ENCODE assay signal across 8 cellular contexts in genomic region chr20:23350855-23351838, GRCh38. TPM values are rescaled to one million over a fixed set of nuclear protein-coding genes. Genes with fewer than 3 reads are reported as not detected.
DNase-seq lines count a peak whose midpoint lies in the region; TF ChIP-seq lines count a peak whose summit lies in the region.

No MANE protein-coding gene starts in this region.

- peak overlapping the region; percentile 89 for H3K4me2 ChIP-seq in GM23248 (ENCODE audit: unreplicated experiment)

- H3K4me3 ChIP-seq in GM23248, result peak overlapping the region; percentile 87
- peak overlapping the region; percentile 98 for H3K4me3 ChIP-seq in LNCaP clone FGC (ENCODE audit: low read depth, low read length)
- H3K4me3 ChIP-seq in iPS-20b (ENCODE audit: low read length), result peak overlapping the region; percentile 96
- H3K4me3 ChIP-seq in spleen, result peak overlapping the region; percentile 89 to 97 (median 94)

- peaks cover 9% of the 10 kb centered on the region for H3F3A ChIP-seq in GM23248 (ENCODE audit: insufficient read depth)

- H2AFZ ChIP-seq in GM23248, result peak overlapping the region; percentile 78

- no peak for TF ChIP-seq POLR2A in spleen (IDR thresholded peaks at IDR 0.05)

- H3K9me3 ChIP-seq in ES-I3 (ENCODE audit: control insufficient read depth, insufficient read depth, low read length) (no peaks in the 10 kb centered on the region), GM23248 (ENCODE audit: low read depth) (no peaks in the 10 kb centered on the region), iPS-20b (ENCODE audit: insufficient read depth, low read depth, low read length) (no peaks in the 10 kb centered on the region), spleen (no peaks in the 10 kb centered on the region)

- peaks cover 53% of the 10 kb centered on the region for H3K79me2 ChIP-seq in GM23248 (ENCODE audit: insufficient read depth)

- TF ChIP-seq CTCF in LNCaP clone FGC (IDR thresholded peaks at IDR 0.05; ENCODE audit: control insufficient read depth, extremely low read depth, insufficient read depth) (no peak), spleen (IDR thresholded peaks at IDR 0.05 in 8 of 11, conservative IDR thresholded peaks at IDR 0.05 in 3 of 11) (no peak)

- intact Hi-C loops in spleen (cut with DNase I; ENCODE audit: low total_unique reads), result no loop called here

- WGBS in GM23248 (ENCODE audit: low coverage in 1 of 2, low lambda C conversion rate in 2 of 2, missing lambda C conversion rate in 2 of 2), 2 experiments, result 1% methylated on average over 50 to 65 of the region's 65 CpGs
- 2 to 6% (median 2%) methylated on average over 37 to 65 of the region's 65 CpGs for WGBS in spleen, 5 donors

- H3K4me1 ChIP-seq in ES-I3 (ENCODE audit: insufficient read depth, low read length), result peaks cover 22% of the 10 kb centered on the region
- peaks cover 15% of the 10 kb centered on the region for H3K4me1 ChIP-seq in GM23248 (ENCODE audit: insufficient read depth)
- H3K4me1 ChIP-seq in iPS-20b (ENCODE audit: insufficient read depth, low read length), result peaks cover 19% of the 10 kb centered on the region; the same call in 1 of the 2 replicates
- peaks cover 16 to 47% (median 29%) of the 10 kb centered on the region in 6 donors for H3K4me1 ChIP-seq in spleen

- H3K27me3 ChIP-seq in GM23248 (replicated peaks; ENCODE audit: insufficient read depth) (no peaks in the 10 kb centered on the region), iPS-20b (ENCODE audit: insufficient read depth, low read length) (no peaks in the 10 kb centered on the region), spleen (replicated peaks in 1 of 7) (no peaks in the 10 kb centered on the region)

- H3K27ac ChIP-seq in GM23248, result peak overlapping the region; percentile 94
- H3K27ac ChIP-seq in iPS-20b (ENCODE audit: low read length), result no peak overlapping the region
- peak overlapping the region; percentile 96 to 99 (median 99) for H3K27ac ChIP-seq in spleen

- peak overlapping the region; percentile 69 for H3K9ac ChIP-seq in ES-I3 (ENCODE audit: low read depth, low read length)
- peak overlapping the region; percentile 90 for H3K9ac ChIP-seq in GM23248
- peak overlapping the region; percentile 91; the same call in 1 of the 2 replicates for H3K9ac ChIP-seq in iPS-20b (ENCODE audit: low read depth, low read length)

- DNase-seq in GM23248 (peak; percentile 75), LNCaP clone FGC (ENCODE audit: low read depth) (no peak), T-helper 9 cell (peak; percentile 54), astrocyte of the hippocampus (ENCODE audit: low read depth, low spot score) (peak; percentile 65), spleen (peak; percentile 92), NCI-H1048 (lab: John Stamatoyannopoulos, UW) (no peak)

- no peaks in the 10 kb centered on the region for H3K9me2 ChIP-seq in GM23248 (ENCODE audit: insufficient read depth)

- in situ Hi-C loops in GM23248 (cut with MboI), result no loop called here

- H3K36me3 ChIP-seq in ES-I3 (ENCODE audit: insufficient read depth, low read length) (no peaks in the 10 kb centered on the region), GM23248 (ENCODE audit: low read depth) (no peaks in the 10 kb centered on the region), iPS-20b (ENCODE audit: insufficient read depth, low read depth, low read length) (peaks cover 21% of the 10 kb centered on the region), spleen (peaks cover 0 to 25% (median 20%) of the 10 kb centered on the region in 6 donors)

- H4K20me1 ChIP-seq in GM23248 (ENCODE audit: insufficient read depth), result no peaks in the 10 kb centered on the region

RNA-seq across cellular contexts. Expression of gene NXT1, which starts 0.6 kb away (rescaled TPM):
- 31.5 and 31.7 TPM in 2 replicates for total RNA-seq in GM23248 (2014; rRNA removed; shearing (Covaris generic))
- polyA plus RNA-seq in GM23248 (2016; fragmentation: Nextera tagmentation; extraction: Ambion mirVana) (28.5 and 29.8 TPM in 2 replicates), spleen (10 to 100 TPM; 19.7 to 37.4 (median 33.5) TPM)
- 10 to 100 TPM; 14.6 to 35.8 (median 22.6) TPM for total RNA-seq in spleen

RNA-seq across cellular contexts. Expression of gene GZF1, which starts 10.8 kb away (rescaled TPM):
- total RNA-seq in GM23248 (2014; rRNA removed; shearing (Covaris generic)), result 11.0 and 12.3 TPM in 2 replicates
- polyA plus RNA-seq in GM23248 (2016; fragmentation: Nextera tagmentation; extraction: Ambion mirVana) (5.9 and 6.3 TPM in 2 replicates), spleen (1 to 10 TPM; 3.3 to 5.6 (median 3.8) TPM)
- 10 to 100 TPM; 10.5 to 17.0 (median 12.0) TPM for total RNA-seq in spleen

Comparison
In these comparisons a context has a peak if more than half of its experiments do, and no peak if none do; other contexts are left out.
1. DNase-seq: peak in GM23248 (single experiment), T-helper 9 cell (single experiment), astrocyte of the hippocampus (single experiment) and spleen (single experiment); none in LNCaP clone FGC (single experiment) and NCI-H1048 (single experiment).
2. Peak in every context shown above with its lines, with median percentiles within 50 percentile points of each other: H3K9ac ChIP-seq and H3K4me3 ChIP-seq.